ENCODE assay signal across 9 cellular contexts in the genomic region with DNA sequence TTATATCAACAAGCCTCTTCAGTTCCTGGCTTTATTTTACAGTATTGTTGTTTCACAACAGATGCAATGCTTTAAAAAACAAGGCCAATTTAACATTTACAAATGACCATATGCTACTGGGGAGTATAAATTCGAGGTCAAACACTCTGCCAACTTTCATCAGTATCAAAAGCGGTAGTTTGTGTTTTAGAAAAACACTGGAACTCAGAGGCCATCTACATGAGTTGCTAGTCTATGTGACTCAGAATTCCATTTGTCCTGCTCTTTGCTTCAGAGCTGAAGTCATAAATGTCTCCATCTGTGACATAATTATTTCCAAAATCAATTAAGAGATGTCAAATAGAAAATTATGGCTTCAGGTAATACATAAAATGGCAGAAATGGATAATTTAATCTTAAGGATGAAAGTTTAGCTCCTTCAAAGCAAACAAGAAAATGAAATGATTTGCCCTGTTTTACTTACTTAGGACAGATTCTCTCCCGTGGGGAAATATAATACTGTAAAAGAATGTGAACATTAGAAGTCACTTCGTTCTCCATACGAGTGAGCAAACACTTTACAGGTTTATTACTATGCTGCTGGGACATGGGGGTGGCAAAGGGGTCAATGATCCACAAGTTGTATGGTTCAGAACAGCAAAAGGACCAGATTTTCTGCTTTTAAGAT. TPM values are rescaled to one million over a fixed set of nuclear protein-coding genes. Genes with fewer than 3 reads are reported as not detected.
DNase-seq lines count a peak whose midpoint lies in the region; ATAC-seq and TF ChIP-seq lines count a peak whose summit lies in the region.
"Had no signal": no experiment of that assay in that cellular context is flagged by ENCODE, and none has a peak within 500 bp of the region (broad histone marks: within the 10 kb centered on the region; RNA-seq: fewer than 3 reads in every experiment).

No MANE protein-coding gene starts in this region.

- TF ChIP-seq EP300 in gastroesophageal sphincter (IDR thresholded peaks at IDR 0.05) (no peak), suprapubic skin (IDR thresholded peaks at IDR 0.05) (no peak), ovary (IDR thresholded peaks at IDR 0.05) (no peak)

- CTCF ChIA-PET in activated CD8-positive, alpha-beta T cell treated with anti-CD3 and anti-CD28 coated beads for 36 hours (lab: Charles Lee): interaction anchor here (1.1 to 1.3 kb wide), 2 partner anchors 27 to 56 kb away, joined by 3 read pairs; no protein-coding TSS in a partner anchor
- CTCF ChIA-PET in Caco-2 (lab: Charles Lee): no interaction called here

- no peak for TF ChIP-seq CTCF in activated CD8-positive, alpha-beta T cell treated with anti-CD3 and anti-CD28 coated beads for 36 hours (IDR thresholded peaks at IDR 0.05)
- TF ChIP-seq CTCF in gastroesophageal sphincter (IDR thresholded peaks at IDR 0.05) (no peak), suprapubic skin (IDR thresholded peaks at IDR 0.05) (no peak), ovary (IDR thresholded peaks at IDR 0.05) (no peak), Caco-2 (IDR thresholded peaks at IDR 0.05; ENCODE audit: insufficient read depth in 1 of 2, low read depth in 1 of 2, low read length in 1 of 2, severe bottlenecking in 1 of 2, unreplicated experiment in 1 of 2) (no peak)

- H3K4me3 ChIP-seq in gastroesophageal sphincter (no peak overlapping the region), suprapubic skin (peak overlapping the region; percentile 93), ovary (no peak overlapping the region), Caco-2 (ENCODE audit: low read depth, low read length) (no peak overlapping the region)

- intact Hi-C loops in activated CD8-positive, alpha-beta T cell treated with anti-CD3 and anti-CD28 coated beads for 36 hours (cut with micrococcal nuclease): loop anchor here (2.0 kb wide), 1 partner anchor 41 kb away; no protein-coding TSS in a partner anchor
- intact Hi-C loops in ovary (cut with DNase I): loop anchor here in 1 of 4 donors (10.0 kb wide), 1 partner anchor 159 kb away; a partner anchor contains a TSS
- intact Hi-C loops in Caco-2 (cut with micrococcal nuclease; ENCODE audit: unreplicated experiment): loop anchor here (5.0 kb wide), 1 partner anchor 56 kb away; no protein-coding TSS in a partner anchor

- H3K27ac ChIP-seq in gastroesophageal sphincter (peak overlapping the region in 3 of 4 donors; percentile 98 to 100 (median 98)), suprapubic skin (no peak overlapping the region), ovary (no peak overlapping the region)

- no peak for DNase-seq in activated naive CD4-positive, alpha-beta T cell treated with Interleukin-2 at 50 U/mL for 16 hours
- DNase-seq in activated CD8-positive, alpha-beta T cell treated with anti-CD3 and anti-CD28 coated beads for 36 hours: no peak
- DNase-seq in suprapubic skin (ENCODE audit: low spot score in 2 of 2): no peak
- no peak for DNase-seq in ovary
- DNase-seq in hypothalamus (lab: John Stamatoyannopoulos, UW): no peak
- no peak for DNase-seq in Caco-2
- DNase-seq: stimulated activated CD4-positive, alpha-beta T cell treated with anti-CD3 and anti-CD28 coated beads, Interleukin-4, amount 100 ng/mL, for 4 hours had no signal

- H3K9me3 ChIP-seq in gastroesophageal sphincter (no peaks in the 10 kb centered on the region), suprapubic skin (no peaks in the 10 kb centered on the region), ovary (no peaks in the 10 kb centered on the region), Caco-2 (no peaks in the 10 kb centered on the region)

- no peak for TF ChIP-seq POLR2A in gastroesophageal sphincter (IDR thresholded peaks at IDR 0.05)
- no peak for TF ChIP-seq POLR2A in suprapubic skin (IDR thresholded peaks at IDR 0.05)
- TF ChIP-seq POLR2A in ovary (IDR thresholded peaks at IDR 0.05): no peak

- H3K27ac Mint-ChIP-seq in activated naive CD4-positive, alpha-beta T cell treated with anti-CD3 and anti-CD28 coated beads, Interleukin-2, amount 50 U/mL, for 24 hours: peak overlapping the region; percentile 70
- H3K27ac Mint-ChIP-seq in activated CD8-positive, alpha-beta T cell treated with anti-CD3 and anti-CD28 coated beads for 36 hours: peak overlapping the region; percentile 72
- no peak overlapping the region for H3K27ac Mint-ChIP-seq in Caco-2 (ENCODE audit: unreplicated experiment)

- H3K4me1 ChIP-seq in gastroesophageal sphincter (peaks cover 0 to 65% (median 22%) of the 10 kb centered on the region in 3 donors), suprapubic skin (peaks cover 58% of the 10 kb centered on the region), ovary (ENCODE audit: insufficient read depth) (peaks cover 11% of the 10 kb centered on the region), Caco-2 (no peaks in the 10 kb centered on the region)

- H3K27me3 Mint-ChIP-seq in activated naive CD4-positive, alpha-beta T cell treated with anti-CD3 and anti-CD28 coated beads, Interleukin-2, amount 50 U/mL, for 24 hours: no peaks in the 10 kb centered on the region
- H3K27me3 Mint-ChIP-seq in activated CD8-positive, alpha-beta T cell treated with anti-CD3 and anti-CD28 coated beads for 36 hours: no peaks in the 10 kb centered on the region
- no peaks in the 10 kb centered on the region for H3K27me3 Mint-ChIP-seq in Caco-2 (ENCODE audit: insufficient read depth, unreplicated experiment)

- no TSS peak for BruUV-seq in Caco-2 (replicated peaks; lab: Mats Ljungman, UMichigan)

- POLR2A ChIA-PET in activated CD8-positive, alpha-beta T cell treated with anti-CD3 and anti-CD28 coated beads for 36 hours (lab: Charles Lee): interaction anchor here (1.5 to 5.3 kb wide), 2 partner anchors 40 kb away, joined by 8 to 39 read pairs; no protein-coding TSS in a partner anchor
- POLR2A ChIA-PET in Caco-2 (lab: Charles Lee): no interaction called here

- no peak for ATAC-seq in activated CD8-positive, alpha-beta T cell treated with anti-CD3 and anti-CD28 coated beads for 36 hours
- no peak for ATAC-seq in gastroesophageal sphincter

- 8 to 27% methylated on average over 5 of the region's 5 CpGs for WGBS in gastroesophageal sphincter (ENCODE audit: low coverage in 1 of 2), 2 donors
- 28% methylated on average over 5 of the region's 5 CpGs for WGBS in suprapubic skin
- 10 to 28% (median 19%) methylated on average over 5 of the region's 5 CpGs for WGBS in ovary, 3 donors

- H3K36me3 ChIP-seq in gastroesophageal sphincter (no peaks in the 10 kb centered on the region), suprapubic skin (no peaks in the 10 kb centered on the region), ovary (no peaks in the 10 kb centered on the region), Caco-2 (ENCODE audit: control insufficient read depth, insufficient read depth, low read length) (no peaks in the 10 kb centered on the region)

- H3K36me3 Mint-ChIP-seq in activated naive CD4-positive, alpha-beta T cell treated with anti-CD3 and anti-CD28 coated beads, Interleukin-2, amount 50 U/mL, for 24 hours: peaks cover 15% of the 10 kb centered on the region
- peaks cover 45% of the 10 kb centered on the region for H3K36me3 Mint-ChIP-seq in activated CD8-positive, alpha-beta T cell treated with anti-CD3 and anti-CD28 coated beads for 36 hours (ENCODE audit: low read depth)
- peaks cover 9% of the 10 kb centered on the region for H3K36me3 Mint-ChIP-seq in Caco-2 (ENCODE audit: insufficient read depth, unreplicated experiment)

- H3K27me3 ChIP-seq in gastroesophageal sphincter (no peaks in the 10 kb centered on the region), suprapubic skin (no peaks in the 10 kb centered on the region), ovary (no peaks in the 10 kb centered on the region), Caco-2 (replicated peaks; ENCODE audit: control insufficient read depth, insufficient read depth, low read length) (no peaks in the 10 kb centered on the region)

- H3K4me1 Mint-ChIP-seq in activated naive CD4-positive, alpha-beta T cell treated with anti-CD3 and anti-CD28 coated beads, Interleukin-2, amount 50 U/mL, for 24 hours: peaks cover 63% of the 10 kb centered on the region
- peaks cover 48% of the 10 kb centered on the region for H3K4me1 Mint-ChIP-seq in activated CD8-positive, alpha-beta T cell treated with anti-CD3 and anti-CD28 coated beads for 36 hours (ENCODE audit: low read depth)
- H3K4me1 Mint-ChIP-seq in Caco-2 (ENCODE audit: low read depth, unreplicated experiment): peaks cover 7% of the 10 kb centered on the region

- H3K9me3 Mint-ChIP-seq in activated naive CD4-positive, alpha-beta T cell treated with anti-CD3 and anti-CD28 coated beads, Interleukin-2, amount 50 U/mL, for 24 hours: no peaks in the 10 kb centered on the region
- H3K9me3 Mint-ChIP-seq in activated CD8-positive, alpha-beta T cell treated with anti-CD3 and anti-CD28 coated beads for 36 hours: no peaks in the 10 kb centered on the region
- H3K9me3 Mint-ChIP-seq in Caco-2 (ENCODE audit: unreplicated experiment): no peaks in the 10 kb centered on the region

- peak overlapping the region; percentile 90 for H3K4me3 Mint-ChIP-seq in activated naive CD4-positive, alpha-beta T cell treated with anti-CD3 and anti-CD28 coated beads, Interleukin-2, amount 50 U/mL, for 24 hours
- H3K4me3 Mint-ChIP-seq in activated CD8-positive, alpha-beta T cell treated with anti-CD3 and anti-CD28 coated beads for 36 hours: peak overlapping the region; percentile 78
- H3K4me3 Mint-ChIP-seq in Caco-2 (ENCODE audit: unreplicated experiment): no peak overlapping the region

RNA-seq across cellular contexts. Expression of a gene that starts 3.7 kb away (rescaled TPM):
- total RNA-seq in activated CD8-positive, alpha-beta T cell treated with anti-CD3 and anti-CD28 coated beads for 36 hours: 10 to 100 TPM; 51.5 to 52.6 TPM
- total RNA-seq in gastroesophageal sphincter (10 to 100 TPM; 24.7 to 35.2 (median 29.0) TPM), suprapubic skin (10 to 100 TPM; 31.6 to 42.0 (median 37.6) TPM), ovary (10 to 100 TPM; 21.6 to 47.4 (median 33.0) TPM), Caco-2 (2022) (44.8 and 47.0 TPM in 2 replicates)
- polyA plus RNA-seq in ovary: 10 to 100 TPM; 18.1 to 40.5 TPM

Comparison
In these comparisons a context has a peak if more than half of its experiments do, and no peak if none do; other contexts are left out.
1. H3K27ac ChIP-seq: peak in gastroesophageal sphincter (3 of 4); none in suprapubic skin (single experiment) and ovary (0 of 2).